In the genomic region with DNA sequence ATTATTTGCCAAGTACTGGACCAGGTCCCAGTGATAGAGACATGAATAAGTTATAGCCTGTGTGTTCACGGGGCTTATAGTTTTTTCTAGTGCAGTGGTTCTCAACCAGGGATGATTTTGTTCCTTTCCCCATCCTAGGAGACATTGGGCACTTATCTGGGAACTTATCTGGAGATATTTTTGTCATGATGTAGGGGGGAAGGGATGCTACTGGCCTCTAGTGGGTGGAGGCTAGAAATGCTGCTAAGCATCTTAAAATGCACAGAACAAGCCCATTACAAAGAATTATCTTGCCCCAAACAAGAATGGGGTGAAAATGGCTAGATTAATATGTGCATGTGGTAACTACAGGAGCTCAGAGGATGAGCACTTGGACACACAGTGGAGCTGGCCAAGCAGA, we compare ENCODE assay signal across 8 cellular contexts.
A peak's percentile ranks its signal among the peaks of the same experiment; 100 is the strongest.
DNase-seq lines count a peak whose midpoint lies in the region; ATAC-seq and TF ChIP-seq lines count a peak whose summit lies in the region.

No MANE protein-coding gene starts in this region.

- no peaks in the 10 kb centered on the region for H3K36me3 Mint-ChIP-seq in CD4-positive, alpha-beta memory T cell

- H3K9me3 Mint-ChIP-seq in CD4-positive, alpha-beta memory T cell = no peaks in the 10 kb centered on the region

- no peaks in the 10 kb centered on the region for H3K79me2 ChIP-seq in fibroblast of lung (ENCODE audit: control insufficient read depth, insufficient read depth, low read length)

- H3K4me2 ChIP-seq in fibroblast of lung (ENCODE audit: extremely low read depth, insufficient read depth, low read length) = no peak overlapping the region

- peaks cover 2% of the 10 kb centered on the region in 2 donors for H3K27me3 Mint-ChIP-seq in CD4-positive, alpha-beta memory T cell

- TF ChIP-seq CTCF in LNCaP clone FGC (IDR thresholded peaks at IDR 0.05; ENCODE audit: control insufficient read depth, extremely low read depth, insufficient read depth) = peak; percentile 48
- peak; percentile 45 to 71 for TF ChIP-seq CTCF in fibroblast of lung (conservative IDR thresholded peaks at IDR 0.05 in 1 of 2, IDR thresholded peaks at IDR 0.05 in 1 of 2; ENCODE audit: low read depth in 1 of 2, low read length in 2 of 2)
- peak in 1 of 3 donors; percentile 8 for TF ChIP-seq CTCF in omental fat pad (IDR thresholded peaks at IDR 0.05)

- H2AFZ ChIP-seq in fibroblast of lung (ENCODE audit: low read length) = no peak overlapping the region

- H3K4me1 Mint-ChIP-seq in CD4-positive, alpha-beta memory T cell = no peaks in the 10 kb centered on the region

- ATAC-seq in GM18519 (IDR thresholded peaks at IDR 0.05; ENCODE audit: low FRiP score, unreplicated experiment) (peak; percentile 64), omental fat pad (ENCODE audit: low FRiP score) (no peak), GM21528 (IDR thresholded peaks at IDR 0.05; ENCODE audit: low FRiP score, unreplicated experiment) (no peak)

- intact Hi-C loops in CD4-positive, alpha-beta memory T cell (cut with micrococcal nuclease) = no loop called here

- H3K27ac ChIP-seq in fibroblast of lung (ENCODE audit: insufficient read depth, low read length) = no peak overlapping the region
- no peak overlapping the region for H3K27ac ChIP-seq in CD4-positive, alpha-beta memory T cell (ENCODE audit: low read depth, low read length)

- H3K4me3 Mint-ChIP-seq in CD4-positive, alpha-beta memory T cell = peak overlapping the region in 1 of 8 donors; percentile 66

- no peak overlapping the region for H3K9ac ChIP-seq in fibroblast of lung (ENCODE audit: insufficient read depth, low read length)

- POLR2A ChIA-PET in CD4-positive, alpha-beta memory T cell (lab: Charles Lee; ENCODE audit: partially characterized antibody) = no interaction called here

- DNase-seq in ACHN (peak; percentile 32), LNCaP clone FGC (ENCODE audit: low read depth) (no peak), fibroblast of lung (ENCODE audit: low read depth in 2 of 2) (peak; percentile 10 to 48), omental fat pad (ENCODE audit: low spot score) (no peak)
- DNase-seq in activated CD8-positive, alpha-beta memory T cell treated with anti-CD3 and anti-CD28 coated beads, Interleukin-2, amount 50 U/mL, for 48 hours = no peak
- no peak for DNase-seq in CD4-positive, alpha-beta memory T cell

- no peaks in the 10 kb centered on the region for H4K20me1 ChIP-seq in fibroblast of lung (ENCODE audit: control insufficient read depth, extremely low read depth, insufficient read depth, low read length)

- H3K4me3 ChIP-seq in LNCaP clone FGC (ENCODE audit: low read depth, low read length) (no peak overlapping the region), fibroblast of lung (replicated peaks in 1 of 4; ENCODE audit: control extremely low read depth in 1 of 4, insufficient read depth in 1 of 4, low read depth in 3 of 4, low read length in 4 of 4) (no peak overlapping the region)
- H3K4me3 ChIP-seq in CD4-positive, alpha-beta memory T cell (ENCODE audit: low read length in 2 of 2) = no peak overlapping the region

- in situ Hi-C loops in ACHN (cut with HindIII; ENCODE audit: low pct_ligation_motif_present, low pct_unique_long_range_greater_than_20kb, low sequenced_read_pairs) = no loop called here

- peaks cover 3% of the 10 kb centered on the region for H3K4me1 ChIP-seq in fibroblast of lung (ENCODE audit: control insufficient read depth, extremely low read depth, insufficient read depth, low read length)
- H3K4me1 ChIP-seq in CD4-positive, alpha-beta memory T cell (ENCODE audit: insufficient read depth, low read length) = no peaks in the 10 kb centered on the region

- H3K9me3 ChIP-seq in fibroblast of lung (ENCODE audit: control insufficient read depth, insufficient read depth, low read depth, low read length) = no peaks in the 10 kb centered on the region
- no peaks in the 10 kb centered on the region for H3K9me3 ChIP-seq in CD4-positive, alpha-beta memory T cell (ENCODE audit: control insufficient read depth in 1 of 2, low read length in 2 of 2)

- no peaks in the 10 kb centered on the region for H3K36me3 ChIP-seq in fibroblast of lung (ENCODE audit: control insufficient read depth, insufficient read depth, low read length)
- H3K36me3 ChIP-seq in CD4-positive, alpha-beta memory T cell (ENCODE audit: insufficient read depth, low read length) = no peaks in the 10 kb centered on the region

- H3K27ac Mint-ChIP-seq in CD4-positive, alpha-beta memory T cell = no peak overlapping the region

- CTCF ChIA-PET in CD4-positive, alpha-beta memory T cell (lab: Charles Lee; ENCODE audit: partially characterized antibody) = interaction anchor here (1.2 kb wide), 1 partner anchor 17 kb away, joined by 3 read pairs; no protein-coding TSS in a partner anchor

- H3K27me3 ChIP-seq in fibroblast of lung (ENCODE audit: control insufficient read depth, insufficient read depth, low read length) = no peaks in the 10 kb centered on the region
- no peaks in the 10 kb centered on the region for H3K27me3 ChIP-seq in CD4-positive, alpha-beta memory T cell (ENCODE audit: insufficient read depth, low read length)

Comparison
In these comparisons a context has a peak if more than half of its experiments do, and no peak if none do; other contexts are left out.
1. DNase-seq: peak in ACHN (single experiment) and fibroblast of lung (2 of 2); none in LNCaP clone FGC (single experiment), omental fat pad (single experiment), activated CD8-positive, alpha-beta memory T cell treated with anti-CD3 and anti-CD28 coated beads, Interleukin-2, amount 50 U/mL, for 48 hours (single experiment) and CD4-positive, alpha-beta memory T cell (0 of 5).